1 cellular context compared by ENCODE assay signal in genomic region chr6:3770023-3770422, GRCh38.
TF ChIP-seq lines count a peak whose summit lies in the region.

No MANE protein-coding gene starts in this region.

TF ChIP-seq in WTC11, 78 proteins besides CTCF, POLR2A, EP300 and RAD21 (continued from another document):
- TF ChIP-seq ATF6 (CRISPR knock-in tag; IDR thresholded peaks at IDR 0.05) (no peak), ZNF138 (CRISPR knock-in tag; conservative IDR thresholded peaks at IDR 0.05) (no peak), NR1H2 (CRISPR knock-in tag; IDR thresholded peaks at IDR 0.05) (no peak), HMGXB4 (CRISPR knock-in tag; IDR thresholded peaks at IDR 0.05) (no peak), ZBTB43 (CRISPR knock-in tag; IDR thresholded peaks at IDR 0.05) (no peak), ESRRA (CRISPR knock-in tag; IDR thresholded peaks at IDR 0.05; ENCODE audit: borderline replicate concordance) (no peak), RELA (CRISPR knock-in tag; IDR thresholded peaks at IDR 0.05; ENCODE audit: borderline replicate concordance) (no peak), AFF4 (CRISPR knock-in tag; IDR thresholded peaks at IDR 0.05; ENCODE audit: borderline replicate concordance) (no peak), FOXP4 (CRISPR knock-in tag; IDR thresholded peaks at IDR 0.05) (no peak)
